ENCODE assay signal across 17 cellular contexts in genomic region chr18:21277578-21277977, GRCh38. TPM values are rescaled to one million over a fixed set of nuclear protein-coding genes. Genes with fewer than 3 reads are reported as not detected.
A peak's percentile ranks its signal among the peaks of the same experiment; 100 is the strongest.
DNase-seq lines count a peak whose midpoint lies in the region; ATAC-seq and TF ChIP-seq lines count a peak whose summit lies in the region.
"Had no signal": no experiment of that assay in that cellular context is flagged by ENCODE, and none has a peak within 500 bp of the region (broad histone marks: within the 10 kb centered on the region; RNA-seq: fewer than 3 reads in every experiment).

No MANE protein-coding gene starts in this region.

- H3K9ac ChIP-seq in neural progenitor cell = no peak overlapping the region
- H3K9ac ChIP-seq: BLaER1 treated with 17β-estradiol and CSF1 and Interleukin-3, amounts not matched to agents 10 nM and 100 nM; GM23248 had no signal

- H3K4me3 ChIP-seq in GM12865 (ENCODE audit: low read depth, low read length) (no peak overlapping the region), neural progenitor cell (no peak overlapping the region)
- H3K4me3 ChIP-seq in naive thymus-derived CD4-positive, alpha-beta T cell (ENCODE audit: low read length) = no peak overlapping the region
- H3K4me3 ChIP-seq: BLaER1 treated with 17β-estradiol and CSF1 and Interleukin-3, amounts not matched to agents 10 nM and 100 nM; GM23248 had no signal

- TF ChIP-seq CTCF in GM12865 (IDR thresholded peaks at IDR 0.05; ENCODE audit: insufficient read depth, low read depth, low read length, missing control alignments) = no peak
- no peak for TF ChIP-seq CTCF in neural progenitor cell (IDR thresholded peaks at IDR 0.05)

- H3K9me3 Mint-ChIP-seq in neural progenitor cell = peaks cover 24% of the 10 kb centered on the region
- H3K9me3 Mint-ChIP-seq in naive thymus-derived CD4-positive, alpha-beta T cell = peaks cover 0 to 10% (median 1%) of the 10 kb centered on the region in 11 donors

- H4K20me1 ChIP-seq in neural progenitor cell (ENCODE audit: low read depth) = peaks cover 48% of the 10 kb centered on the region
- H4K20me1 ChIP-seq: BLaER1 treated with 17β-estradiol and CSF1 and Interleukin-3, amounts not matched to agents 10 nM and 100 nM had no signal

- POLR2A ChIA-PET in naive thymus-derived CD4-positive, alpha-beta T cell (lab: Charles Lee) = no interaction called here

- peaks cover 9% of the 10 kb centered on the region for H3K4me1 ChIP-seq in neural progenitor cell
- H3K4me1 ChIP-seq in naive thymus-derived CD4-positive, alpha-beta T cell (ENCODE audit: control insufficient read depth in 2 of 2, insufficient read depth in 2 of 2, low read length in 2 of 2) = no peaks in the 10 kb centered on the region

- CTCF ChIA-PET in naive thymus-derived CD4-positive, alpha-beta T cell (lab: Charles Lee) = no interaction called here

- DNase-seq in GM12865 (ENCODE audit: low read depth) = peak; percentile 28
- no peak for DNase-seq in Right ventricle myocardium superior
- DNase-seq in left ventricle myocardium superior = peak; percentile 50
- DNase-seq in neural progenitor cell (ENCODE audit: low spot score) = no peak
- DNase-seq in epidermal melanocyte (ENCODE audit: insufficient read length, low spot score) = no peak
- no peak for DNase-seq in NCI-H774 (lab: John Stamatoyannopoulos, UW)
- no peak for DNase-seq in naive thymus-derived CD4-positive, alpha-beta T cell
- no peak for DNase-seq in mucosa of gallbladder (ENCODE audit: low spot score)
- DNase-seq: 8988T; ACHN; CD4-positive, CD25-positive, alpha-beta regulatory T cell; DMS53; GF-D8; GM23248 had no signal

- peaks cover 45% of the 10 kb centered on the region for H3K36me3 ChIP-seq in neural progenitor cell
- no peaks in the 10 kb centered on the region for H3K36me3 ChIP-seq in naive thymus-derived CD4-positive, alpha-beta T cell (ENCODE audit: control insufficient read depth in 2 of 3, insufficient read depth in 3 of 3, low read length in 3 of 3)
- H3K36me3 ChIP-seq: BLaER1 treated with 17β-estradiol and CSF1 and Interleukin-3, amounts not matched to agents 10 nM and 100 nM had no signal

- peaks cover 100% of the 10 kb centered on the region for H3K79me2 ChIP-seq in neural progenitor cell (ENCODE audit: low read depth)

- peaks cover under 1% of the 10 kb centered on the region for H3K4me1 Mint-ChIP-seq in neural progenitor cell
- no peaks in the 10 kb centered on the region for H3K4me1 Mint-ChIP-seq in naive thymus-derived CD4-positive, alpha-beta T cell
- H3K4me1 Mint-ChIP-seq: CD4-positive, CD25-positive, alpha-beta regulatory T cell had no signal

- no peaks in the 10 kb centered on the region for H3K27me3 ChIP-seq in neural progenitor cell
- H3K27me3 ChIP-seq in naive thymus-derived CD4-positive, alpha-beta T cell (ENCODE audit: control insufficient read depth in 2 of 2, insufficient read depth in 2 of 2, low read length in 2 of 2) = no peaks in the 10 kb centered on the region
- H3K27me3 ChIP-seq: BLaER1 treated with 17β-estradiol and CSF1 and Interleukin-3, amounts not matched to agents 10 nM and 100 nM had no signal

- ATAC-seq in Right ventricle myocardium superior (ENCODE audit: poor library complexity) (peak; percentile 94), left ventricle myocardium superior (peak; percentile 98)
- no peak for ATAC-seq in naive thymus-derived CD4-positive, alpha-beta T cell
- ATAC-seq: HCT116 had no signal

- H3K9me3 ChIP-seq in neural progenitor cell (ENCODE audit: low read depth) = peaks cover 6% of the 10 kb centered on the region
- no peaks in the 10 kb centered on the region for H3K9me3 ChIP-seq in naive thymus-derived CD4-positive, alpha-beta T cell (ENCODE audit: control insufficient read depth in 2 of 3, low read length in 3 of 3)

- H2AFZ ChIP-seq in neural progenitor cell (replicated peaks) = no peak overlapping the region
- H2AFZ ChIP-seq: GM23248 had no signal

- H3K27ac ChIP-seq in neural progenitor cell = peak overlapping the region; percentile 13
- H3K27ac ChIP-seq in naive thymus-derived CD4-positive, alpha-beta T cell (ENCODE audit: low read depth, low read length) = no peak overlapping the region
- H3K27ac ChIP-seq: BLaER1 treated with 17β-estradiol and CSF1 and Interleukin-3, amounts not matched to agents 10 nM and 100 nM; GM23248; HL-60 had no signal

- no peak overlapping the region for H3K4me2 ChIP-seq in neural progenitor cell
- H3K4me2 ChIP-seq: BLaER1 treated with 17β-estradiol and CSF1 and Interleukin-3, amounts not matched to agents 10 nM and 100 nM had no signal

- H3K27me3 Mint-ChIP-seq in neural progenitor cell (ENCODE audit: insufficient read depth, low read depth) = no peaks in the 10 kb centered on the region
- H3K27me3 Mint-ChIP-seq in naive thymus-derived CD4-positive, alpha-beta T cell = peaks cover 4 to 22% (median 10%) of the 10 kb centered on the region in 5 donors

- H3K36me3 Mint-ChIP-seq in neural progenitor cell = peaks cover 29% of the 10 kb centered on the region
- peaks cover 0 to 6% (median 0%) of the 10 kb centered on the region in 5 donors for H3K36me3 Mint-ChIP-seq in naive thymus-derived CD4-positive, alpha-beta T cell
- H3K36me3 Mint-ChIP-seq: CD4-positive, CD25-positive, alpha-beta regulatory T cell had no signal

- peaks cover 72% of the 10 kb centered on the region for H3F3A ChIP-seq in neural progenitor cell (ENCODE audit: low read depth)

- H3K4me3 Mint-ChIP-seq in neural progenitor cell = no peak overlapping the region
- H3K4me3 Mint-ChIP-seq in naive thymus-derived CD4-positive, alpha-beta T cell = no peak overlapping the region
- H3K4me3 Mint-ChIP-seq: CD4-positive, CD25-positive, alpha-beta regulatory T cell had no signal

- peak overlapping the region; percentile 22 for H3K27ac Mint-ChIP-seq in neural progenitor cell
- no peak overlapping the region for H3K27ac Mint-ChIP-seq in naive thymus-derived CD4-positive, alpha-beta T cell
- H3K27ac Mint-ChIP-seq: CD4-positive, CD25-positive, alpha-beta regulatory T cell had no signal

- intact Hi-C loops in Right ventricle myocardium superior (cut with DNase I) (no loop called here), left ventricle myocardium superior (cut with micrococcal nuclease) (no loop called here)
- intact Hi-C loops in naive thymus-derived CD4-positive, alpha-beta T cell (cut with micrococcal nuclease) = no loop called here

RNA-seq across cellular contexts. Expression of gene GREB1L, which starts 35.5 kb away (rescaled TPM):
- 8.0 TPM for total RNA-seq in Right ventricle myocardium superior
- total RNA-seq in left ventricle myocardium superior = 7.2 TPM
- 251 and 278 TPM in 2 replicates for total RNA-seq in neural progenitor cell (ENCODE audit: low replicate concordance)
- total RNA-seq in naive thymus-derived CD4-positive, alpha-beta T cell = not detected
- polyA plus RNA-seq in naive thymus-derived CD4-positive, alpha-beta T cell = under 1 TPM; 0.09 to 0.11 TPM
- 0.40 TPM for total RNA-seq in mucosa of gallbladder
- total RNA-seq: CD4-positive, CD25-positive, alpha-beta regulatory T cell had no signal

Comparison
In these comparisons a context has a peak if more than half of its experiments do, and no peak if none do; other contexts are left out.
1. DNase-seq: peak in GM12865 (single experiment) and left ventricle myocardium superior (single experiment); none in Right ventricle myocardium superior (single experiment), neural progenitor cell (single experiment), epidermal melanocyte (single experiment), NCI-H774 (single experiment), naive thymus-derived CD4-positive, alpha-beta T cell (0 of 9) and mucosa of gallbladder (single experiment).
2. RNA of gene GREB1L, which starts 35.5 kb away (total RNA-seq): 251 to 278 TPM in neural progenitor cell; 8.0 TPM in Right ventricle myocardium superior (single experiment), 7.2 TPM in left ventricle myocardium superior (single experiment), 0.40 TPM in mucosa of gallbladder (single experiment) and not detected in naive thymus-derived CD4-positive, alpha-beta T cell; every median in the first group is over 10 times any median in the second.